In genomic region chr5:100535060-100536005, GRCh38 we compare ENCODE assay signal across 8 cellular contexts. TPM values are rescaled to one million over a fixed set of nuclear protein-coding genes. Genes with fewer than 3 reads are reported as not detected.
A peak's percentile ranks its signal among the peaks of the same experiment; 100 is the strongest.
DNase-seq lines count a peak whose midpoint lies in the region; ATAC-seq and TF ChIP-seq lines count a peak whose summit lies in the region.

Gene FAM174A (plus strand): TSS chr5:100535374. CDS start chr5:100535531, 157 bp downstream.

- H3K27ac Mint-ChIP-seq in T-helper 17 cell = peak within 1 kb of the TSS; percentile 94

- H3K4me1 ChIP-seq in right atrium auricular region (peaks cover 0 to 31% of the 10 kb centered on the region in 2 donors), uterus (no peaks in the 10 kb centered on the region)

- H3K27me3 ChIP-seq in right atrium auricular region (no peaks in the 10 kb centered on the region), uterus (no peaks in the 10 kb centered on the region)

- no peaks in the 10 kb centered on the region for H3K9me3 ChIP-seq in T-helper 17 cell (ENCODE audit: control insufficient read depth, low read length, poor library complexity, severe bottlenecking)
- H3K9me3 ChIP-seq in right atrium auricular region = peaks cover 6 to 11% of the 10 kb centered on the region in 2 donors
- no peaks in the 10 kb centered on the region for H3K9me3 ChIP-seq in uterus

- H3K27ac ChIP-seq in right atrium auricular region = peak within 1 kb of the TSS; percentile 85 to 87
- peak within 1 kb of the TSS; percentile 77 for H3K27ac ChIP-seq in uterus

- TF ChIP-seq CTCF in GM13977 (IDR thresholded peaks at IDR 0.05; ENCODE audit: extremely low read depth, insufficient read depth, missing control alignments) = no peak
- no peak for TF ChIP-seq CTCF in right atrium auricular region (IDR thresholded peaks at IDR 0.05)
- TF ChIP-seq CTCF in uterus (IDR thresholded peaks at IDR 0.05) = peak in 1 of 4 experiments; percentile 4

- TF ChIP-seq POLR2A in uterus (IDR thresholded peaks at IDR 0.05) = peak; percentile 51 to 85

- in situ Hi-C loops in GM13977 (cut with MboI; ENCODE audit: low pct_unique_long_range_greater_than_20kb, low sequenced_read_pairs, unreplicated experiment) = no loop called here

- intact Hi-C loops in uterus (cut with DNase I; ENCODE audit: low total_unique reads) = no loop called here

- no peaks in the 10 kb centered on the region for H3K36me3 Mint-ChIP-seq in T-helper 17 cell (ENCODE audit: low read depth)

- peak; percentile 96 for ATAC-seq in HG02884 (IDR thresholded peaks at IDR 0.05; ENCODE audit: unreplicated experiment)
- ATAC-seq in T-helper 17 cell = peak; percentile 89

- H3K4me3 ChIP-seq in right atrium auricular region (peak within 1 kb of the TSS; percentile 63 to 77), uterus (peak within 1 kb of the TSS; percentile 67 to 96)

- peaks cover 13% of the 10 kb centered on the region for H3K4me1 Mint-ChIP-seq in T-helper 17 cell

- H3K27me3 Mint-ChIP-seq in T-helper 17 cell = no peaks in the 10 kb centered on the region

- no peaks in the 10 kb centered on the region for H3K36me3 ChIP-seq in right atrium auricular region
- no peaks in the 10 kb centered on the region for H3K36me3 ChIP-seq in uterus

- DNase-seq in GM13977 (ENCODE audit: low spot score) (peak; percentile 86), NCI-H1694 (lab: John Stamatoyannopoulos, UW) (peak; percentile 81), T-helper 17 cell (peak; percentile 81 to 92 (median 87)), anterior cingulate cortex (lab: John Stamatoyannopoulos, UW) (peak; percentile 75 to 98 (median 92)), right atrium auricular region (ENCODE audit: low spot score) (peak; percentile 98), pulmonary artery endothelial cell (ENCODE audit: low read depth, low spot score) (peak; percentile 89), uterus (peak; percentile 95)

- H3K4me3 Mint-ChIP-seq in T-helper 17 cell = peak within 1 kb of the TSS; percentile 89

RNA-seq across cellular contexts. Expression of gene FAM174A, which starts in this region (rescaled TPM):
- total RNA-seq in T-helper 17 cell = 10 to 100 TPM in 1 of 2 donors, 1 to 10 TPM in 1; 8.7 to 10.5 TPM
- 10 to 100 TPM; 23.1 to 28.6 TPM for total RNA-seq in right atrium auricular region
- 21.8 and 25.3 TPM in 2 replicates for total RNA-seq in pulmonary artery endothelial cell
- 10 to 100 TPM in 2 of 4 donors, 1 to 10 TPM in 2; 8.2 to 20.9 (median 9.9) TPM for total RNA-seq in uterus

Comparison
In these comparisons a context has a peak if more than half of its experiments do, and no peak if none do; other contexts are left out.
1. Peak in every context shown above with its lines: DNase-seq, ATAC-seq, H3K4me3 ChIP-seq and H3K27ac ChIP-seq.